Comparison of ENCODE assay signal across 23 cellular contexts in genomic region chr17:27513849-27514248, GRCh38. TPM values are rescaled to one million over a fixed set of nuclear protein-coding genes. Genes with fewer than 3 reads are reported as not detected.
DNase-seq lines count a peak whose midpoint lies in the region; ATAC-seq lines count a peak whose summit lies in the region.
"Had no signal": no experiment of that assay in that cellular context is flagged by ENCODE, and none has a peak within 500 bp of the region (broad histone marks: within the 10 kb centered on the region; RNA-seq: fewer than 3 reads in every experiment).

No MANE protein-coding gene starts in this region.

- peaks cover 0 to 3% of the 10 kb centered on the region in 2 donors for H3K36me3 Mint-ChIP-seq in activated T-cell treated with anti-CD3 and anti-CD28 coated beads, Interleukin-2, amount 50 U/mL, for 72 hours (ENCODE audit: insufficient read depth in 2 of 2)
- H3K36me3 Mint-ChIP-seq: activated naive CD8-positive, alpha-beta T cell; stimulated activated effector memory CD8-positive, alpha-beta T cell treated with anti-CD3 and anti-CD28 coated beads, Interleukin-12 subunit alpha, Interleukin-12 subunit beta, amount 100 ng/mL, for 72 hours had no signal

- peak overlapping the region; percentile 96 for H3K27ac ChIP-seq in caudate nucleus (ENCODE audit: low read depth, low read length)
- peak overlapping the region; percentile 91 for H3K27ac ChIP-seq in temporal lobe (ENCODE audit: low read depth, low read length)
- H3K27ac ChIP-seq: BLaER1 treated with 17β-estradiol and CSF1 and Interleukin-3, amounts not matched to agents 10 nM and 100 nM; heart right ventricle; right atrium auricular region had no signal

- H3K27ac Mint-ChIP-seq in activated T-cell treated with anti-CD3 and anti-CD28 coated beads, Interleukin-2, amount 50 U/mL, for 72 hours = peak overlapping the region; percentile 51
- H3K27ac Mint-ChIP-seq: activated CD8-positive, alpha-beta T cell treated with anti-CD3 and anti-CD28 coated beads for 36 hours; activated naive CD8-positive, alpha-beta T cell; stimulated activated effector memory CD8-positive, alpha-beta T cell treated with anti-CD3 and anti-CD28 coated beads, Interleukin-12 subunit alpha, Interleukin-12 subunit beta, amount 100 ng/mL, for 72 hours; T-helper 1 cell treated with Interleukin-12 subunit alpha and Interleukin-12 subunit beta and Interleukin-4 antibody, amounts not matched to agents 30 μg/mL and 1 μg/mL, for 36 hours; type B pancreatic cell had no signal

- no peak overlapping the region for H3K4me3 Mint-ChIP-seq in activated T-cell treated with anti-CD3 and anti-CD28 coated beads, Interleukin-2, amount 50 U/mL, for 72 hours
- H3K4me3 Mint-ChIP-seq: activated CD8-positive, alpha-beta T cell treated with anti-CD3 and anti-CD28 coated beads for 36 hours; activated naive CD8-positive, alpha-beta T cell; stimulated activated effector memory CD8-positive, alpha-beta T cell treated with anti-CD3 and anti-CD28 coated beads, Interleukin-12 subunit alpha, Interleukin-12 subunit beta, amount 100 ng/mL, for 72 hours; T-helper 1 cell treated with Interleukin-12 subunit alpha and Interleukin-12 subunit beta and Interleukin-4 antibody, amounts not matched to agents 30 μg/mL and 1 μg/mL, for 36 hours; type B pancreatic cell had no signal

- no peaks in the 10 kb centered on the region for H3K9me3 Mint-ChIP-seq in activated T-cell treated with anti-CD3 and anti-CD28 coated beads, Interleukin-2, amount 50 U/mL, for 72 hours
- H3K9me3 Mint-ChIP-seq: activated CD8-positive, alpha-beta T cell treated with anti-CD3 and anti-CD28 coated beads for 36 hours; stimulated activated effector memory CD8-positive, alpha-beta T cell treated with anti-CD3 and anti-CD28 coated beads, Interleukin-12 subunit alpha, Interleukin-12 subunit beta, amount 100 ng/mL, for 72 hours; T-helper 1 cell treated with Interleukin-12 subunit alpha and Interleukin-12 subunit beta and Interleukin-4 antibody, amounts not matched to agents 30 μg/mL and 1 μg/mL, for 36 hours; type B pancreatic cell had no signal

- H3K4me1 Mint-ChIP-seq in activated T-cell treated with anti-CD3 and anti-CD28 coated beads, Interleukin-2, amount 50 U/mL, for 72 hours (ENCODE audit: low read depth) = peaks cover 48% of the 10 kb centered on the region

- no peak for ATAC-seq in activated T-cell treated with anti-CD3 and anti-CD28 coated beads, Interleukin-2, amount 50 U/mL, for 72 hours (replicated peaks in 1 of 2)
- ATAC-seq in GM19035 (IDR thresholded peaks at IDR 0.05; ENCODE audit: unreplicated experiment) (no peak), GM18861 (IDR thresholded peaks at IDR 0.05; ENCODE audit: unreplicated experiment) (no peak)
- ATAC-seq: activated CD8-positive, alpha-beta T cell treated with anti-CD3 and anti-CD28 coated beads for 36 hours; heart right ventricle; stimulated activated effector memory CD8-positive, alpha-beta T cell treated with anti-CD3 and anti-CD28 coated beads, Interleukin-12 subunit alpha, Interleukin-12 subunit beta, amount 100 ng/mL, for 72 hours had no signal

- DNase-seq in activated T-cell treated with anti-CD3 and anti-CD28 coated beads, Interleukin-2, amount 50 U/mL, for 72 hours = no peak
- DNase-seq in activated T-cell treated with anti-CD3 and anti-CD28 coated beads for 4 hours (no peak), caudate nucleus (lab: John Stamatoyannopoulos, UW) (peak in 39 of 61 donors; percentile 27 to 87 (median 56)), medulla oblongata (ENCODE audit: extremely low spot score) (peak; percentile 89), NCI-H446 treated with DMSO at 0.1 percent for 48 hours (lab: John Stamatoyannopoulos, UW) (no peak)
- DNase-seq: activated CD8-positive, alpha-beta T cell treated with anti-CD3 and anti-CD28 coated beads for 36 hours; activated T-cell treated with anti-CD3 and anti-CD28 coated beads, Interleukin-2, amount 50 U/mL, for 48 hours; DMS153; heart right ventricle; kidney glomerular epithelial cell; NCI-H187 treated with DMSO at 0.1 percent for 48 hours; NCI-H446; SHP77; stimulated activated CD4-positive, alpha-beta T cell treated with anti-CD3 and anti-CD28 coated beads, Interleukin-15, amount 100 ng/mL, for 24 hours had no signal

- no peaks in the 10 kb centered on the region for H3K27me3 Mint-ChIP-seq in activated T-cell treated with anti-CD3 and anti-CD28 coated beads, Interleukin-2, amount 50 U/mL, for 72 hours (ENCODE audit: low read depth)
- H3K27me3 Mint-ChIP-seq: activated CD8-positive, alpha-beta T cell treated with anti-CD3 and anti-CD28 coated beads for 36 hours; activated naive CD8-positive, alpha-beta T cell; type B pancreatic cell had no signal

RNA-seq across cellular contexts. Expression of gene KSR1, which starts 57.6 kb away (rescaled TPM):
- total RNA-seq in activated T-cell treated with anti-CD3 and anti-CD28 coated beads, Interleukin-2, amount 50 U/mL, for 72 hours = 100 to 1,000 TPM; 191 to 296 TPM
- total RNA-seq in temporal lobe = 17.7 TPM

Comparison
In these comparisons a context has a peak if more than half of its experiments do, and no peak if none do; other contexts are left out.
1. DNase-seq: peak in caudate nucleus (39 of 61) and medulla oblongata (single experiment); none in activated T-cell treated with anti-CD3 and anti-CD28 coated beads, Interleukin-2, amount 50 U/mL, for 72 hours (0 of 2), activated T-cell treated with anti-CD3 and anti-CD28 coated beads for 4 hours (single experiment) and NCI-H446 treated with DMSO at 0.1 percent for 48 hours (single experiment).
2. RNA of gene KSR1, which starts 57.6 kb away (total RNA-seq): 191 to 296 TPM in activated T-cell treated with anti-CD3 and anti-CD28 coated beads, Interleukin-2, amount 50 U/mL, for 72 hours; 17.7 TPM in temporal lobe (single experiment); every median in the first group is over 10 times any median in the second.